In genomic region chr13:39322836-39323585, GRCh38 we compare ENCODE assay signal across 17 cellular contexts.
"Had no signal": no experiment of that assay in that cellular context is flagged by ENCODE, and none has a peak within 500 bp of the region (broad histone marks: within the 10 kb centered on the region; RNA-seq: fewer than 3 reads in every experiment).

No MANE protein-coding gene starts in this region.

- H3K36me3 Mint-ChIP-seq: mesothelial cell of epicardium had no signal

- H3K4me3 Mint-ChIP-seq: activated CD4-positive, alpha-beta T cell treated with anti-CD3 and anti-CD28 coated beads, Interleukin-2, amount 10 ng/mL, durations not matched to agents 7 days and 5 days; activated naive CD4-positive, alpha-beta T cell treated with anti-CD3 and anti-CD28 coated beads for 36 hours; activated T-helper 17 cell treated with anti-CD3 and anti-CD28 coated beads, Interleukin-2, amount 50 U/mL, for 72 hours; mesothelial cell of epicardium; stimulated activated naive CD8-positive, alpha-beta T cell treated with anti-CD3 and anti-CD28 coated beads, Interleukin-15, amount 100 ng/mL, for 72 hours had no signal

- ATAC-seq: activated T-helper 17 cell treated with anti-CD3 and anti-CD28 coated beads, Interleukin-2, amount 50 U/mL, for 72 hours; gastroesophageal sphincter; stimulated activated naive CD8-positive, alpha-beta T cell treated with anti-CD3 and anti-CD28 coated beads, Interleukin-15, amount 100 ng/mL, for 72 hours had no signal

- H3K9me3 ChIP-seq: gastroesophageal sphincter had no signal

- H3K27me3 ChIP-seq: gastroesophageal sphincter had no signal

- H3K27ac Mint-ChIP-seq: activated CD4-positive, alpha-beta T cell treated with anti-CD3 and anti-CD28 coated beads, Interleukin-2, amount 10 ng/mL, durations not matched to agents 7 days and 5 days; activated naive CD4-positive, alpha-beta T cell treated with anti-CD3 and anti-CD28 coated beads for 36 hours; activated T-helper 17 cell treated with anti-CD3 and anti-CD28 coated beads, Interleukin-2, amount 50 U/mL, for 72 hours; mesothelial cell of epicardium had no signal

- H3K4me1 Mint-ChIP-seq: activated CD4-positive, alpha-beta T cell treated with anti-CD3 and anti-CD28 coated beads, Interleukin-2, amount 10 ng/mL, durations not matched to agents 7 days and 5 days; activated T-helper 17 cell treated with anti-CD3 and anti-CD28 coated beads, Interleukin-2, amount 50 U/mL, for 72 hours; stimulated activated naive CD8-positive, alpha-beta T cell treated with anti-CD3 and anti-CD28 coated beads, Interleukin-15, amount 100 ng/mL, for 72 hours had no signal

- DNase-seq: activated CD4-positive, alpha-beta T cell treated with anti-CD3 and anti-CD28 coated beads, Interleukin-2, amount 10 ng/mL, durations not matched to agents 7 days and 5 days; activated CD4-positive, CD25-positive, alpha-beta regulatory T cell; activated CD8-positive, alpha-beta memory T cell treated with anti-CD3 and anti-CD28 coated beads for 24 hours; activated naive CD4-positive, alpha-beta T cell treated with anti-CD3 and anti-CD28 coated beads for 36 hours; caudate nucleus; cortex of kidney; effector memory CD4-positive, alpha-beta T cell; kidney; left ventricle myocardium superior; stimulated activated CD4-positive, alpha-beta T cell treated with anti-CD3 and anti-CD28 coated beads, Interleukin-15, amount 100 ng/mL, for 24 hours; stimulated activated CD4-positive, alpha-beta T cell treated with anti-CD3 and anti-CD28 coated beads, Interleukin-4, amount 100 ng/mL, for 24 hours; stimulated activated naive CD8-positive, alpha-beta T cell treated with anti-CD3 and anti-CD28 coated beads, Interleukin-15, amount 100 ng/mL, for 72 hours; T-helper 2 cell had no signal

- H3K36me3 ChIP-seq: gastroesophageal sphincter had no signal

- H3K9me3 Mint-ChIP-seq: activated naive CD4-positive, alpha-beta T cell treated with anti-CD3 and anti-CD28 coated beads for 36 hours; mesothelial cell of epicardium; stimulated activated naive CD8-positive, alpha-beta T cell treated with anti-CD3 and anti-CD28 coated beads, Interleukin-15, amount 100 ng/mL, for 72 hours had no signal

- H3K27ac ChIP-seq: epithelial cell of prostate, gastroesophageal sphincter had no signal

- H3K4me3 ChIP-seq: gastroesophageal sphincter had no signal
